In genomic region chr2:136502660-136503059, GRCh38 we compare ENCODE assay signal across 21 cellular contexts.
"Had no signal": no experiment of that assay in that cellular context is flagged by ENCODE, and none has a peak within 500 bp of the region (broad histone marks: within the 10 kb centered on the region; RNA-seq: fewer than 3 reads in every experiment).

No MANE protein-coding gene starts in this region.

- H3K36me3 ChIP-seq: colonic mucosa, gastroesophageal sphincter, heart right ventricle, left lung, lower lobe of right lung had no signal

- H3K4me3 ChIP-seq: colonic mucosa, gastroesophageal sphincter, heart right ventricle, left lung, lower lobe of right lung had no signal

- DNase-seq: colonic mucosa; cortex of kidney; effector CD8-positive, alpha-beta T cell; effector memory CD8-positive, alpha-beta T cell; endodermal cell; erythroblast; foreskin keratinocyte; glutamatergic neuron; head of caudate nucleus; heart right ventricle; hippocampal formation; left cardiac atrium; left lung; left ventricle myocardium superior; lower lobe of right lung; mesenchymal stem cell; midbrain; naive thymus-derived CD4-positive, alpha-beta T cell had no signal

- H3K27ac ChIP-seq: colonic mucosa, epithelial cell of prostate, foreskin keratinocyte, gastroesophageal sphincter, heart right ventricle, left lung, lower lobe of right lung had no signal

- H3K4me1 ChIP-seq: colonic mucosa, foreskin keratinocyte, gastroesophageal sphincter, heart right ventricle, left lung, lower lobe of right lung had no signal

- H3K9me3 ChIP-seq: colonic mucosa, gastroesophageal sphincter, heart right ventricle, left lung, lower lobe of right lung had no signal

- H3K27me3 ChIP-seq: colonic mucosa, foreskin keratinocyte, gastroesophageal sphincter, heart right ventricle, left lung had no signal

- ATAC-seq: effector memory CD8-positive, alpha-beta T cell; esophagus mucosa; foreskin keratinocyte; gastroesophageal sphincter; heart right ventricle; left cardiac atrium; left lung; left ventricle myocardium superior; lower lobe of right lung; naive thymus-derived CD4-positive, alpha-beta T cell had no signal
